14 cellular contexts compared by ENCODE assay signal in genomic region chr4:181957088-181957487, GRCh38.
DNase-seq lines count a peak whose midpoint lies in the region; ATAC-seq and TF ChIP-seq lines count a peak whose summit lies in the region.
"Had no signal": no experiment of that assay in that cellular context is flagged by ENCODE, and none has a peak within 500 bp of the region (broad histone marks: within the 10 kb centered on the region; RNA-seq: fewer than 3 reads in every experiment).

No MANE protein-coding gene starts in this region.

- 6% methylated on average over 3 of the region's 8 CpGs; no CpG with 5 or more reads in 1 of the 2 experiments for WGBS in IMR-90 (ENCODE audit: extremely low coverage in 2 of 2, insufficient read length in 1 of 2), 2 experiments
- WGBS in mesendoderm (ENCODE audit: extremely low coverage, insufficient coverage, low lambda C conversion rate): no CpG with 5 or more reads among the region's 8 CpGs

- 0 out of 2 replicates have a peak, but pooled peaks cover 3% of the 10 kb centered on the region for H3K9me1 ChIP-seq in IMR-90 (ENCODE audit: insufficient read depth, low read length)

- H3K27me3 ChIP-seq in IMR-90 (ENCODE audit: control insufficient read depth, insufficient read depth, low read length) (no peaks in the 10 kb centered on the region), mesendoderm (ENCODE audit: insufficient read depth, low read length, poor library complexity) (no peaks in the 10 kb centered on the region)
- no peaks in the 10 kb centered on the region for H3K27me3 ChIP-seq in effector memory CD4-positive, alpha-beta T cell (replicated peaks; ENCODE audit: control insufficient read depth, insufficient read depth, low read length, poor library complexity, severe bottlenecking)
- H3K27me3 ChIP-seq: BLaER1 had no signal

- H2BK120ac ChIP-seq in IMR-90 (ENCODE audit: low read depth, low read length) (peak overlapping the region; percentile 50), mesendoderm (ENCODE audit: low read depth, low read length) (no peak overlapping the region)

- H4K91ac ChIP-seq in IMR-90 (ENCODE audit: insufficient read depth, low read depth, low read length): no peak overlapping the region

- H3K4me3 ChIP-seq in IMR-90 (ENCODE audit: insufficient read depth, low read depth, low read length) (no peak overlapping the region), cardiac fibroblast (replicated peaks in 1 of 2; ENCODE audit: low read depth in 2 of 2, low read length in 2 of 2) (no peak overlapping the region), mesendoderm (ENCODE audit: low read length) (no peak overlapping the region)
- no peak overlapping the region for H3K4me3 ChIP-seq in effector memory CD4-positive, alpha-beta T cell (ENCODE audit: insufficient read depth, low read depth, low read length, poor library complexity, severe bottlenecking)
- H3K4me3 ChIP-seq: BLaER1, PC-9 had no signal

- H3K4me1 ChIP-seq in IMR-90 (ENCODE audit: control insufficient read depth, insufficient read depth, low read length) (peaks cover 9% of the 10 kb centered on the region), mesendoderm (ENCODE audit: control insufficient read depth, low read depth, low read length) (peaks cover 9% of the 10 kb centered on the region)
- H3K4me1 ChIP-seq in effector memory CD4-positive, alpha-beta T cell (ENCODE audit: control insufficient read depth, insufficient read depth, low read length, poor library complexity, severe bottlenecking): no peaks in the 10 kb centered on the region
- H3K4me1 ChIP-seq: BLaER1 had no signal

- H3K36me3 Mint-ChIP-seq in activated CD8-positive, alpha-beta memory T cell treated with anti-CD3 and anti-CD28 coated beads, Interleukin-2, amount 10 ng/mL, durations not matched to agents 7 days and 5 days: no peaks in the 10 kb centered on the region

- H3K56ac ChIP-seq in IMR-90 (ENCODE audit: extremely low read depth, insufficient read depth, low read length) (no peak overlapping the region), mesendoderm (ENCODE audit: low read length) (no peak overlapping the region)

- H3K9me3 ChIP-seq in IMR-90 (ENCODE audit: control insufficient read depth, insufficient read depth, low read length): no peaks in the 10 kb centered on the region
- no peaks in the 10 kb centered on the region for H3K9me3 ChIP-seq in effector memory CD4-positive, alpha-beta T cell (ENCODE audit: control insufficient read depth, low read length)
- H3K9me3 ChIP-seq: BLaER1 had no signal

- H2AK9ac ChIP-seq in IMR-90 (replicated peaks; ENCODE audit: low read depth, low read length, poor library complexity): no peak overlapping the region

- no peak for TF ChIP-seq CTCF in IMR-90 (conservative IDR thresholded peaks at IDR 0.05; ENCODE audit: low read depth, low read length)
- no peak for TF ChIP-seq CTCF in cardiac fibroblast (IDR thresholded peaks at IDR 0.05; ENCODE audit: low read depth, low read length)

- H4K5ac ChIP-seq in IMR-90 (ENCODE audit: low read depth, low read length) (no peak overlapping the region; the same call in 1 of the 2 replicates), mesendoderm (ENCODE audit: low read length) (no peak overlapping the region)

- H2BK15ac ChIP-seq in IMR-90 (ENCODE audit: low read depth, low read length) (no peak overlapping the region; the same call in 2 of the 3 replicates), mesendoderm (replicated peaks; ENCODE audit: low read depth) (no peak overlapping the region)

- H3K14ac ChIP-seq in IMR-90 (replicated peaks; ENCODE audit: low read depth, low read length): no peak overlapping the region

- H3K9ac ChIP-seq in IMR-90 (ENCODE audit: low read depth, low read length) (no peak overlapping the region), mesendoderm (ENCODE audit: low read length) (no peak overlapping the region)
- H3K9ac ChIP-seq: BLaER1 had no signal

- H4K8ac ChIP-seq in IMR-90 (ENCODE audit: low read depth in 2 of 2, low read length in 2 of 2) (peak overlapping the region in 1 of 2 experiments; percentile 35; a peak in 1 of 4 replicates), mesendoderm (ENCODE audit: low read depth, low read length) (no peak overlapping the region)

- DNase-seq in AG08395 (ENCODE audit: low spot score) (peak; percentile 69), IMR-90 (peak; percentile 78), cardiac fibroblast (ENCODE audit: low read depth in 2 of 2) (peak; percentile 53 to 81), mesendoderm (peak; percentile 8), KG1 (lab: John Stamatoyannopoulos, UW) (no peak)
- no peak for DNase-seq in activated CD8-positive, alpha-beta memory T cell treated with anti-CD3 and anti-CD28 coated beads, Interleukin-2, amount 10 ng/mL, durations not matched to agents 7 days and 5 days
- DNase-seq in effector memory CD4-positive, alpha-beta T cell: no peak
- DNase-seq: NCI-H1694 treated with DMSO at 0.1 percent for 48 hours, PC-9 had no signal

- H3K27me3 Mint-ChIP-seq in activated CD8-positive, alpha-beta memory T cell treated with anti-CD3 and anti-CD28 coated beads, Interleukin-2, amount 10 ng/mL, durations not matched to agents 7 days and 5 days: no peaks in the 10 kb centered on the region
- H3K27me3 Mint-ChIP-seq: dendritic cell treated with granulocyte-macrophage colony-stimulating factor and Interleukin-4, amounts not matched to agents 40 ng/mL and 50 ng/mL, for 4 days had no signal

- dilution Hi-C loops in IMR-90 (cut with HindIII; ENCODE audit: low sequenced_read_pairs, unreplicated experiment): no loop called here

- H3K18ac ChIP-seq in IMR-90 (ENCODE audit: low read depth, low read length): peak overlapping the region; percentile 48; the same call in 1 of the 2 replicates
- no peak overlapping the region for H3K18ac ChIP-seq in mesendoderm (ENCODE audit: low read length)

- H3K36me3 ChIP-seq in IMR-90 (ENCODE audit: control insufficient read depth, insufficient read depth, low read length): no peaks in the 10 kb centered on the region
- H3K36me3 ChIP-seq in mesendoderm (ENCODE audit: control insufficient read depth, insufficient read depth, low read length): no peaks in the 10 kb centered on the region
- H3K36me3 ChIP-seq in effector memory CD4-positive, alpha-beta T cell (ENCODE audit: control insufficient read depth, insufficient read depth, low read length): no peaks in the 10 kb centered on the region
- H3K36me3 ChIP-seq: BLaER1 had no signal

- peak overlapping the region; percentile 30; the same call in 1 of the 2 replicates for H2BK20ac ChIP-seq in IMR-90 (ENCODE audit: low read depth, low read length)

- no peaks in the 10 kb centered on the region for H3K4me1 Mint-ChIP-seq in activated CD8-positive, alpha-beta memory T cell treated with anti-CD3 and anti-CD28 coated beads, Interleukin-2, amount 10 ng/mL, durations not matched to agents 7 days and 5 days

- POLR2A ChIA-PET in IMR-90 (lab: Charles Lee; ENCODE audit: unreplicated experiment): interaction anchor here (0.6 kb wide), 2 partner anchors 56 to 299 kb away, joined by 4 to 6 read pairs; no protein-coding TSS in a partner anchor

- H2AFZ ChIP-seq in IMR-90 (replicated peaks; ENCODE audit: low read length, poor library complexity): peak overlapping the region; percentile 0
- H2AFZ ChIP-seq: PC-9 had no signal

- no TSS peak for BruUV-seq in IMR-90 (replicated peaks; lab: Mats Ljungman, UMichigan)

- H3K9me3 Mint-ChIP-seq in activated CD8-positive, alpha-beta memory T cell treated with anti-CD3 and anti-CD28 coated beads, Interleukin-2, amount 10 ng/mL, durations not matched to agents 7 days and 5 days (ENCODE audit: low read depth): no peaks in the 10 kb centered on the region
- H3K9me3 Mint-ChIP-seq: dendritic cell treated with granulocyte-macrophage colony-stimulating factor and Interleukin-4, amounts not matched to agents 40 ng/mL and 50 ng/mL, for 4 days; WTC11 had no signal

- H3K4me3 Mint-ChIP-seq in activated CD8-positive, alpha-beta memory T cell treated with anti-CD3 and anti-CD28 coated beads, Interleukin-2, amount 10 ng/mL, durations not matched to agents 7 days and 5 days: no peak overlapping the region
- H3K4me3 Mint-ChIP-seq: dendritic cell treated with granulocyte-macrophage colony-stimulating factor and Interleukin-4, amounts not matched to agents 40 ng/mL and 50 ng/mL, for 4 days; WTC11 had no signal

- H3K79me1 ChIP-seq in IMR-90 (ENCODE audit: low read depth in 1 of 2, low read length in 2 of 2) (no peaks in the 10 kb centered on the region), mesendoderm (ENCODE audit: low read length) (no peaks in the 10 kb centered on the region)

- no peak for TF ChIP-seq RAD21 in IMR-90 (IDR thresholded peaks at IDR 0.05; ENCODE audit: low read length)

- intact Hi-C loops in IMR-90 (cut with micrococcal nuclease): loop anchor here (5.0 to 10.0 kb wide), 6 partner anchors 185 to 968 kb away; no protein-coding TSS in a partner anchor

- no peaks in the 10 kb centered on the region for H4K20me1 ChIP-seq in IMR-90 (ENCODE audit: insufficient read depth, low read length)
- H4K20me1 ChIP-seq: BLaER1 had no signal

- H3K4me2 ChIP-seq in IMR-90 (ENCODE audit: low read depth, low read length) (peak overlapping the region; percentile 72; the same call in 1 of the 2 replicates), mesendoderm (ENCODE audit: low read length) (no peak overlapping the region)
- H3K4me2 ChIP-seq: BLaER1, PC-9 had no signal

- CTCF ChIA-PET in IMR-90 (lab: Yijun Ruan, JAX): interaction anchor here (0.6 kb wide), 1 partner anchor 1450 kb away, joined by 3 read pairs; no protein-coding TSS in a partner anchor
- CTCF ChIA-PET in activated CD8-positive, alpha-beta memory T cell treated with anti-CD3 and anti-CD28 coated beads, Interleukin-2, amount 10 ng/mL, durations not matched to agents 7 days and 5 days (lab: Charles Lee): no interaction called here

- H3K23ac ChIP-seq in IMR-90 (ENCODE audit: low read depth, low read length): no peak overlapping the region
- no peak overlapping the region for H3K23ac ChIP-seq in mesendoderm (ENCODE audit: low read length)

- no peak for TF ChIP-seq POLR2A in IMR-90 (IDR thresholded peaks at IDR 0.05; ENCODE audit: low read depth, low read length)

- peak overlapping the region; percentile 90 for H2BK5ac ChIP-seq in IMR-90 (ENCODE audit: low read depth, low read length, poor library complexity, severe bottlenecking)
- no peak overlapping the region for H2BK5ac ChIP-seq in mesendoderm (ENCODE audit: low read length)

- H3K27ac ChIP-seq in IMR-90 (ENCODE audit: insufficient read depth, low read length) (no peak overlapping the region), mesendoderm (ENCODE audit: low read depth, low read length) (no peak overlapping the region)
- no peak overlapping the region for H3K27ac ChIP-seq in effector memory CD4-positive, alpha-beta T cell (ENCODE audit: insufficient read depth, low read length, poor library complexity, severe bottlenecking)
- H3K27ac ChIP-seq: BLaER1, HL-60, PC-9 had no signal

- H2AK5ac ChIP-seq in IMR-90 (ENCODE audit: low read depth, low read length) (no peak overlapping the region), mesendoderm (ENCODE audit: low read length) (no peak overlapping the region)

- H3K27ac Mint-ChIP-seq in activated CD8-positive, alpha-beta memory T cell treated with anti-CD3 and anti-CD28 coated beads, Interleukin-2, amount 10 ng/mL, durations not matched to agents 7 days and 5 days: no peak overlapping the region
- H3K27ac Mint-ChIP-seq: dendritic cell treated with granulocyte-macrophage colony-stimulating factor and Interleukin-4, amounts not matched to agents 40 ng/mL and 50 ng/mL, for 4 days; WTC11 had no signal

- ATAC-seq in IMR-90 (ENCODE audit: low read depth) (peak; percentile 71), HG02798 (IDR thresholded peaks at IDR 0.05; ENCODE audit: poor library complexity, unreplicated experiment) (no peak)
- no peak for ATAC-seq in activated CD8-positive, alpha-beta memory T cell treated with anti-CD3 and anti-CD28 coated beads, Interleukin-2, amount 10 ng/mL, durations not matched to agents 7 days and 5 days
- ATAC-seq: WTC11 had no signal

- peak overlapping the region; percentile 66 for H3K4ac ChIP-seq in IMR-90 (ENCODE audit: low read depth, low read length)
- H3K4ac ChIP-seq in mesendoderm (ENCODE audit: low read depth, low read length): no peak overlapping the region

- in situ Hi-C loops in IMR-90 (cut with MboI; ENCODE audit: low sequenced_read_pairs): no loop called here

- no peaks in the 10 kb centered on the region for H3K79me2 ChIP-seq in mesendoderm (ENCODE audit: control insufficient read depth, insufficient read depth, low read length)

Comparison
In these comparisons a context has a peak if more than half of its experiments do, and no peak if none do; other contexts are left out.
1. DNase-seq: peak in AG08395 (single experiment), IMR-90 (single experiment), cardiac fibroblast (2 of 2) and mesendoderm (single experiment); none in KG1 (single experiment), activated CD8-positive, alpha-beta memory T cell treated with anti-CD3 and anti-CD28 coated beads, Interleukin-2, amount 10 ng/mL, durations not matched to agents 7 days and 5 days (single experiment) and effector memory CD4-positive, alpha-beta T cell (0 of 3).